ENCODE assay signal across 23 cellular contexts in the genomic region with DNA sequence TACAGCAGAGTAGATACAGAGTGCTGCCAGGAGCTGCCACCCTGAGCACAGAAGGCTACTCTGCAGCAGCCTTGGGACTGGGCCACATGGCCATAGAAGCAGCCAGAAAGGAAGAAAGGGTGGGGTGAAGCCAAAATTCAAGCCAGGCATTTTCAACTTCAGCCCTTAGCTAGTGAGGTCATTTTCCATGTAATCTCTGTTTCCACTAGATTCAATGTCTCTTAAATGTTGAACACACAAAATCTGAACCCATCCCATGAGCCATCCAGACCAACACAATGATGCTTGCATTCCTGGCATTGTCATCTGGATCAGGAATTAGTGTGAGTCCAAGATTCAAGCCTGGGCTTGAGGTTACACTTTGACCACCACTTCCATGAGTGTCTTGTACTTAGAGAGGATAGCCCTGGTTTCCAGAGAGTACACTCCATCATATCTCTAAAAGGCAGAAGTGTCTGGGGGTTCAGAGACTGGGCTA.
A peak's percentile ranks its signal among the peaks of the same experiment; 100 is the strongest.
DNase-seq lines count a peak whose midpoint lies in the region; ATAC-seq and TF ChIP-seq lines count a peak whose summit lies in the region.
"Had no signal": no experiment of that assay in that cellular context is flagged by ENCODE, and none has a peak within 500 bp of the region (broad histone marks: within the 10 kb centered on the region; RNA-seq: fewer than 3 reads in every experiment).

No MANE protein-coding gene starts in this region.

- no peak overlapping the region for H3K4me2 ChIP-seq in hepatocyte
- H3K4me2 ChIP-seq: KMS-11 had no signal

- no peaks in the 10 kb centered on the region for H3K4me1 Mint-ChIP-seq in activated T-helper 2 cell treated with anti-CD3 and anti-CD28 coated beads, Interferon-gamma antibody, Interleukin-2, Interleukin-4, amounts not matched to agents 10 μg/mL and 5 μg/mL and 100 μg/mL, durations not matched to agents 14 hours and 24 hours and 36 hours (ENCODE audit: low read depth)
- H3K4me1 Mint-ChIP-seq: activated naive CD8-positive, alpha-beta T cell treated with anti-CD3 and anti-CD28 coated beads, Interleukin-2, amount 50 U/mL, for 24 hours; activated T-helper 17 cell treated with anti-CD3 and anti-CD28 coated beads, Interleukin-2, amount 50 U/mL, for 72 hours; natural killer cell; stimulated activated naive CD8-positive, alpha-beta T cell treated with anti-CD3 and anti-CD28 coated beads, Interleukin-15, amount 100 ng/mL, for 72 hours had no signal

- H3K36me3 Mint-ChIP-seq in activated T-helper 2 cell treated with anti-CD3 and anti-CD28 coated beads, Interferon-gamma antibody, Interleukin-2, Interleukin-4, amounts not matched to agents 10 μg/mL and 5 μg/mL and 100 μg/mL, durations not matched to agents 14 hours and 24 hours and 36 hours (ENCODE audit: low read depth) = no peaks in the 10 kb centered on the region
- H3K36me3 Mint-ChIP-seq: natural killer cell had no signal

- no peak overlapping the region for H3K4me3 Mint-ChIP-seq in activated T-helper 2 cell treated with anti-CD3 and anti-CD28 coated beads, Interferon-gamma antibody, Interleukin-2, Interleukin-4, amounts not matched to agents 10 μg/mL and 5 μg/mL and 100 μg/mL, durations not matched to agents 14 hours and 24 hours and 36 hours (ENCODE audit: low read depth)
- H3K4me3 Mint-ChIP-seq: activated naive CD8-positive, alpha-beta T cell treated with anti-CD3 and anti-CD28 coated beads, Interleukin-2, amount 50 U/mL, for 24 hours; activated T-helper 17 cell treated with anti-CD3 and anti-CD28 coated beads, Interleukin-2, amount 50 U/mL, for 72 hours; natural killer cell; stimulated activated naive CD8-positive, alpha-beta T cell treated with anti-CD3 and anti-CD28 coated beads, Interleukin-15, amount 100 ng/mL, for 72 hours had no signal

- no peak for ATAC-seq in GM18858 (IDR thresholded peaks at IDR 0.05; ENCODE audit: unreplicated experiment)
- ATAC-seq: activated naive CD8-positive, alpha-beta T cell treated with anti-CD3 and anti-CD28 coated beads, Interleukin-2, amount 50 U/mL, for 24 hours; activated T-helper 17 cell treated with anti-CD3 and anti-CD28 coated beads, Interleukin-2, amount 50 U/mL, for 72 hours; natural killer cell; stimulated activated naive CD8-positive, alpha-beta T cell treated with anti-CD3 and anti-CD28 coated beads, Interleukin-15, amount 100 ng/mL, for 72 hours; upper lobe of right lung had no signal

- H3K9me3 ChIP-seq in hepatocyte (ENCODE audit: low read depth) = no peaks in the 10 kb centered on the region
- H3K9me3 ChIP-seq: prostate gland, upper lobe of right lung had no signal

- H3K79me2 ChIP-seq in hepatocyte = no peaks in the 10 kb centered on the region

- TF ChIP-seq CTCF in hepatocyte (IDR thresholded peaks at IDR 0.05; ENCODE audit: poor library complexity) = no peak

- H3K27ac Mint-ChIP-seq in activated T-helper 2 cell treated with anti-CD3 and anti-CD28 coated beads, Interferon-gamma antibody, Interleukin-2, Interleukin-4, amounts not matched to agents 10 μg/mL and 5 μg/mL and 100 μg/mL, durations not matched to agents 14 hours and 24 hours and 36 hours = no peak overlapping the region
- H3K27ac Mint-ChIP-seq: activated naive CD8-positive, alpha-beta T cell treated with anti-CD3 and anti-CD28 coated beads, Interleukin-2, amount 50 U/mL, for 24 hours; activated T-helper 17 cell treated with anti-CD3 and anti-CD28 coated beads, Interleukin-2, amount 50 U/mL, for 72 hours; natural killer cell; stimulated activated naive CD8-positive, alpha-beta T cell treated with anti-CD3 and anti-CD28 coated beads, Interleukin-15, amount 100 ng/mL, for 72 hours had no signal

- H3K9me2 ChIP-seq in hepatocyte (replicated peaks; ENCODE audit: insufficient read depth) = no peaks in the 10 kb centered on the region

- no peak overlapping the region for H2AFZ ChIP-seq in hepatocyte

- H3K36me3 ChIP-seq in hepatocyte (replicated peaks; ENCODE audit: insufficient read depth, low read depth) = no peaks in the 10 kb centered on the region
- H3K36me3 ChIP-seq: prostate gland, upper lobe of right lung had no signal

- H3K4me1 ChIP-seq in hepatocyte (ENCODE audit: insufficient read depth) = no peaks in the 10 kb centered on the region
- H3K4me1 ChIP-seq: prostate gland, upper lobe of right lung had no signal

- no peaks in the 10 kb centered on the region for H3K27me3 ChIP-seq in hepatocyte
- H3K27me3 ChIP-seq: upper lobe of right lung had no signal

- peak overlapping the region; percentile 68 for H3K27ac ChIP-seq in hepatocyte
- H3K27ac ChIP-seq: C4-2B, KMS-11, prostate gland, upper lobe of right lung had no signal

- no peaks in the 10 kb centered on the region for H3K27me3 Mint-ChIP-seq in activated T-helper 2 cell treated with anti-CD3 and anti-CD28 coated beads, Interferon-gamma antibody, Interleukin-2, Interleukin-4, amounts not matched to agents 10 μg/mL and 5 μg/mL and 100 μg/mL, durations not matched to agents 14 hours and 24 hours and 36 hours (ENCODE audit: low read depth)
- H3K27me3 Mint-ChIP-seq: activated naive CD8-positive, alpha-beta T cell treated with anti-CD3 and anti-CD28 coated beads, Interleukin-2, amount 50 U/mL, for 24 hours had no signal

- H3K9me3 Mint-ChIP-seq in activated T-helper 2 cell treated with anti-CD3 and anti-CD28 coated beads, Interferon-gamma antibody, Interleukin-2, Interleukin-4, amounts not matched to agents 10 μg/mL and 5 μg/mL and 100 μg/mL, durations not matched to agents 14 hours and 24 hours and 36 hours = no peaks in the 10 kb centered on the region
- H3K9me3 Mint-ChIP-seq: activated T-helper 17 cell treated with anti-CD3 and anti-CD28 coated beads, Interleukin-2, amount 50 U/mL, for 72 hours had no signal

- H3K4me3 ChIP-seq in hepatocyte = no peak overlapping the region
- H3K4me3 ChIP-seq: prostate gland, upper lobe of right lung had no signal

- no peaks in the 10 kb centered on the region for H4K20me1 ChIP-seq in hepatocyte (ENCODE audit: insufficient read depth, poor library complexity, severe bottlenecking)

- intact Hi-C loops in activated T-helper 2 cell treated with anti-CD3 and anti-CD28 coated beads, Interferon-gamma antibody, Interleukin-2, Interleukin-4, amounts not matched to agents 10 μg/mL and 5 μg/mL and 100 μg/mL, durations not matched to agents 14 hours and 24 hours and 36 hours (cut with micrococcal nuclease) = no loop called here

- DNase-seq in AG08395 (ENCODE audit: low spot score) (peak; percentile 55), LHCN-M2 (ENCODE audit: low read depth) (peak; percentile 59), cerebellar cortex (ENCODE audit: low spot score) (peak; percentile 91), hepatocyte (ENCODE audit: low spot score) (no peak), activated gamma-delta T cell treated with Interleukin-2 at 50 U/mL for 16 hours (no peak), HUDEP-2 (lab: John Stamatoyannopoulos, UW; ENCODE audit: unreplicated experiment in 76 of 76) (no peak)
- no peak for DNase-seq in activated T-helper 2 cell treated with anti-CD3 and anti-CD28 coated beads, Interferon-gamma antibody, Interleukin-2, Interleukin-4, amounts not matched to agents 10 μg/mL and 5 μg/mL and 100 μg/mL, durations not matched to agents 14 hours and 24 hours and 36 hours (ENCODE audit: low spot score)
- DNase-seq: activated CD4-positive, alpha-beta T cell treated with anti-CD3 and anti-CD28 coated beads for 48 hours; activated naive CD8-positive, alpha-beta T cell treated with anti-CD3 and anti-CD28 coated beads, Interleukin-2, amount 50 U/mL, for 24 hours; mesendoderm; natural killer cell; NCI-H1105; NCI-H2081 treated with DMSO at 0.1 percent for 48 hours; NCI-H510A treated with DMSO at 0.1 percent for 48 hours; small intestine; stimulated activated CD4-positive, alpha-beta T cell treated with anti-CD3 and anti-CD28 coated beads, Interleukin-4, amount 100 ng/mL, for 1 hour; stimulated activated naive CD8-positive, alpha-beta T cell treated with anti-CD3 and anti-CD28 coated beads, Interleukin-15, amount 100 ng/mL, for 72 hours; upper lobe of right lung had no signal

Comparison
In these comparisons a context has a peak if more than half of its experiments do, and no peak if none do; other contexts are left out.
1. DNase-seq: peak in AG08395 (single experiment), LHCN-M2 (single experiment) and cerebellar cortex (single experiment); none in hepatocyte (single experiment), activated gamma-delta T cell treated with Interleukin-2 at 50 U/mL for 16 hours (single experiment), activated T-helper 2 cell treated with anti-CD3 and anti-CD28 coated beads, Interferon-gamma antibody, Interleukin-2, Interleukin-4, amounts not matched to agents 10 μg/mL and 5 μg/mL and 100 μg/mL, durations not matched to agents 14 hours and 24 hours and 36 hours (single experiment) and HUDEP-2 (0 of 76).